ENCODE assay signal across 8 cellular contexts in the genomic region with DNA sequence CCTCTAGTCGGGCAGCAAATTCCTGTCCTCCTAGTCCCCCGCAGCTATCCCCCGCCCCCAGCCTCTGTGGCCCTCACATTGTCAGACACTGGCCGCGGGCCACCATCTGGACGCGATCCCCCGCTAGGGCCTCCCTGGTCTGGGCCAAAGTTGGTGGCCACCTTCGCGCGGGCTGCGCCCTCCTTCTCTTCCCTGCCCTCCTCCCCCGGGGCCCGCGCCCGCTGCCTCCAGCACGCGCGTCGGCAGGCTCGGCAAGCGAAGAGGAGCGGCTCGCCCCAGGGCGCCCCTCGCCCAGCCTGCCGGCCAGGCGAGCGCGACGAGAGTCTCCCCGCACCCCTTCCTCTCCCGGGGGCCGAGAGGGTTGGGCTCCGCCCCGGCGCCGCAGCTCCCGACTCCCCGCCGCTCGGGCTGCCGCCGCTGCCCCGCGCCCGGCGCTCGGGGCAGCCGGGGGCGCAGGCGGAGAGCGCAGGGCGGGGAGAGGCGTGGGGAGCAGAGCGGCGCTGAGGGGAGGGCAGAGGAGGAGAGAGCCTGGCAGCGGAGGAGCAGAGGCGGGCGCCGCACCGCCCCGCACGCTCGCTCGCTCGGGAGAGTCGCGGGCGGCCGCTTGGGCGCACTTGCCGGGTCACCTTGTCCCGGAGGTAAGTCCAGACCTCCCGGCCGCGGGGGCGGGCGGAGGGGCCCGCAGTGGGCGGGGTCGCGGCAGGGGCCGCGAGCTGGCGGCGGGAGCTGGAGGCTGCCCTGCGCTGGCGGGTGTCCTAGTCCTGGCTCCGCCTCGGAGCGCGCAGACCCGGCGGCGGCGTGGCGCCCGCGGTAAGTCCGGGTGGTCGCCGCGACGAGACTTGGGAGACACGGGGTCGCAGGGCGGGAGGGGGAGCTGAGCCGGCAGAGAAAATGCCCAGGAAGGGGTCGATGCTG. TPM values are rescaled to one million over a fixed set of nuclear protein-coding genes. Genes with fewer than 3 reads are reported as not detected.
A peak's percentile ranks its signal among the peaks of the same experiment; 100 is the strongest.
DNase-seq lines count a peak whose midpoint lies in the region; ATAC-seq and TF ChIP-seq lines count a peak whose summit lies in the region.

SYNDIG1 (plus strand) TSS at position 514 of the 915 bp plus-strand sequence. CDS start 73,469 bp downstream, outside the sequence.

- H3F3A ChIP-seq in GM23338 (replicated peaks; ENCODE audit: low read depth) = no peaks in the 10 kb centered on the region

- H3K36me3 ChIP-seq in GM23338 (ENCODE audit: insufficient read depth) (no peaks in the 10 kb centered on the region), iPS-15b (ENCODE audit: control insufficient read depth, insufficient read depth, low read length) (no peaks in the 10 kb centered on the region), skeletal muscle tissue (ENCODE audit: control insufficient read depth in 3 of 3, insufficient read depth in 3 of 3, low read length in 3 of 3) (no peaks in the 10 kb centered on the region)

- ATAC-seq in GM23338 = peak; percentile 61
- ATAC-seq in activated naive CD8-positive, alpha-beta T cell treated with anti-CD3 and anti-CD28 coated beads, Interleukin-2, amount 10 ng/mL, durations not matched to agents 7 days and 5 days (ENCODE audit: low read depth) = no peak

- H2AFZ ChIP-seq in GM23338 = peak within 1 kb of the TSS; percentile 96

- no peaks in the 10 kb centered on the region for H3K9me3 Mint-ChIP-seq in GM23338
- no peaks in the 10 kb centered on the region for H3K9me3 Mint-ChIP-seq in activated naive CD8-positive, alpha-beta T cell treated with anti-CD3 and anti-CD28 coated beads, Interleukin-2, amount 10 ng/mL, durations not matched to agents 7 days and 5 days

- peaks cover 8% of the 10 kb centered on the region; the same call in 1 of the 2 replicates for H3K9me2 ChIP-seq in GM23338 (ENCODE audit: insufficient read depth)

- H3K36me3 Mint-ChIP-seq in GM23338 (ENCODE audit: low read depth) = no peaks in the 10 kb centered on the region; the same call in 2 of the 3 replicates
- no peaks in the 10 kb centered on the region for H3K36me3 Mint-ChIP-seq in activated naive CD8-positive, alpha-beta T cell treated with anti-CD3 and anti-CD28 coated beads, Interleukin-2, amount 10 ng/mL, durations not matched to agents 7 days and 5 days

- H4K20me1 ChIP-seq in GM23338 (replicated peaks; ENCODE audit: insufficient read depth) = peaks cover 9% of the 10 kb centered on the region

- H3K9me3 ChIP-seq in iPS-15b (ENCODE audit: control insufficient read depth, insufficient read depth, low read length) (no peaks in the 10 kb centered on the region), skeletal muscle tissue (ENCODE audit: control insufficient read depth in 3 of 3, low read length in 3 of 3) (no peaks in the 10 kb centered on the region)

- H3K9ac ChIP-seq in iPS-15b (ENCODE audit: low read depth, low read length) (peak within 1 kb of the TSS; percentile 58), skeletal muscle tissue (ENCODE audit: low read depth in 1 of 3, low read length in 3 of 3) (no peak within 1 kb of the TSS)

- in situ Hi-C loops in ACHN (cut with HindIII; ENCODE audit: low pct_ligation_motif_present, low pct_unique_long_range_greater_than_20kb, low sequenced_read_pairs) = no loop called here

- H3K27ac ChIP-seq in GM23338 (ENCODE audit: low read depth) = no peak within 1 kb of the TSS
- H3K27ac ChIP-seq in skeletal muscle tissue (ENCODE audit: low read depth, low read length) = no peak within 1 kb of the TSS

- H3K4me2 ChIP-seq in GM23338 = peak within 1 kb of the TSS; percentile 100

- H3K4me1 Mint-ChIP-seq in GM23338 = peaks cover 37% of the 10 kb centered on the region
- peaks cover 3% of the 10 kb centered on the region for H3K4me1 Mint-ChIP-seq in activated naive CD8-positive, alpha-beta T cell treated with anti-CD3 and anti-CD28 coated beads, Interleukin-2, amount 10 ng/mL, durations not matched to agents 7 days and 5 days

- H3K27me3 ChIP-seq in GM23338 (ENCODE audit: insufficient read depth) = peaks cover 83% of the 10 kb centered on the region
- H3K27me3 ChIP-seq in iPS-15b (ENCODE audit: control insufficient read depth, insufficient read depth, low read length) = peaks cover 79% of the 10 kb centered on the region
- peaks cover 42 to 49% (median 44%) of the 10 kb centered on the region in 3 donors for H3K27me3 ChIP-seq in skeletal muscle tissue (ENCODE audit: control insufficient read depth in 3 of 3, insufficient read depth in 3 of 3, low read length in 3 of 3)

- H3K79me2 ChIP-seq in GM23338 (replicated peaks; ENCODE audit: insufficient read depth) = peaks cover 27% of the 10 kb centered on the region

- no peak for TF ChIP-seq CTCF in GM23338 (conservative IDR thresholded peaks at IDR 0.05; ENCODE audit: low read depth in 2 of 2)

- DNase-seq in GM23338 (ENCODE audit: low spot score) (peak; percentile 84), H4 (ENCODE audit: low spot score) (no peak), ACHN (no peak), NCI-H187 treated with DMSO at 0.1 percent for 48 hours (lab: John Stamatoyannopoulos, UW) (no peak)
- no peak for DNase-seq in activated naive CD8-positive, alpha-beta T cell treated with anti-CD3 and anti-CD28 coated beads, Interleukin-2, amount 10 ng/mL, durations not matched to agents 7 days and 5 days
- no peak for DNase-seq in activated CD4-positive, alpha-beta T cell treated with anti-CD3 and anti-CD28 coated beads, Interleukin-2, amount 50 U/mL, for 1 hour

- H3K4me3 ChIP-seq in GM23338 (peak within 1 kb of the TSS; percentile 91), iPS-15b (ENCODE audit: low read depth, low read length) (peak within 1 kb of the TSS; percentile 58), skeletal muscle tissue (ENCODE audit: low read length in 3 of 3) (peak within 1 kb of the TSS; percentile 27 to 38 (median 35))

- no peak within 1 kb of the TSS for H3K27ac Mint-ChIP-seq in GM23338
- H3K27ac Mint-ChIP-seq in activated naive CD8-positive, alpha-beta T cell treated with anti-CD3 and anti-CD28 coated beads, Interleukin-2, amount 10 ng/mL, durations not matched to agents 7 days and 5 days = no peak within 1 kb of the TSS

- POLR2A ChIA-PET in activated naive CD8-positive, alpha-beta T cell treated with anti-CD3 and anti-CD28 coated beads, Interleukin-2, amount 10 ng/mL, durations not matched to agents 7 days and 5 days (lab: Charles Lee) = no interaction called here

- H3K4me1 ChIP-seq in GM23338 (ENCODE audit: insufficient read depth) = peaks cover 28% of the 10 kb centered on the region
- peaks cover 11% of the 10 kb centered on the region for H3K4me1 ChIP-seq in iPS-15b (ENCODE audit: control insufficient read depth, insufficient read depth, low read length)
- H3K4me1 ChIP-seq in skeletal muscle tissue (ENCODE audit: control insufficient read depth in 3 of 3, insufficient read depth in 3 of 3, low read length in 3 of 3) = peaks cover 10 to 13% (median 12%) of the 10 kb centered on the region in 3 donors

- peaks cover 51% of the 10 kb centered on the region for H3K27me3 Mint-ChIP-seq in GM23338 (ENCODE audit: insufficient read depth, low read depth, poor library complexity)
- H3K27me3 Mint-ChIP-seq in activated naive CD8-positive, alpha-beta T cell treated with anti-CD3 and anti-CD28 coated beads, Interleukin-2, amount 10 ng/mL, durations not matched to agents 7 days and 5 days = peaks cover 67% of the 10 kb centered on the region

- H3K4me3 Mint-ChIP-seq in GM23338 = peak within 1 kb of the TSS; percentile 93
- H3K4me3 Mint-ChIP-seq in activated naive CD8-positive, alpha-beta T cell treated with anti-CD3 and anti-CD28 coated beads, Interleukin-2, amount 10 ng/mL, durations not matched to agents 7 days and 5 days = peak within 1 kb of the TSS; percentile 50

TF ChIP-seq in GM23338, 12 proteins besides CTCF, POLR2A, EP300 and RAD21 (continues in another document):
- peak; percentile 31; the same call in 1 of the 2 replicates for TF ChIP-seq POLR2AphosphoS5 (IDR thresholded peaks at IDR 0.05; ENCODE audit: low read depth)

RNA-seq across cellular contexts. Expression of gene SYNDIG1, which starts in this region (rescaled TPM):
- total RNA-seq in GM23338 (2014; rRNA removed; shearing (Covaris generic)) = 4.8 and 7.4 TPM in 2 replicates
- polyA plus RNA-seq in GM23338 (2016; fragmentation: Nextera tagmentation; extraction: Ambion mirVana) = 2.8 and 3.0 TPM in 2 replicates
- total RNA-seq in activated naive CD8-positive, alpha-beta T cell treated with anti-CD3 and anti-CD28 coated beads, Interleukin-2, amount 10 ng/mL, durations not matched to agents 7 days and 5 days = not detected
- total RNA-seq in skeletal muscle tissue = 2.6 TPM
- total RNA-seq in H4 (2014; rRNA removed; shearing (Covaris generic)) = 0.47 and 0.77 TPM in 2 replicates

Comparison
In these comparisons a context has a peak if more than half of its experiments do, and no peak if none do; other contexts are left out.
1. H3K4me3 ChIP-seq: peak in every context shown above with its lines; median percentile 91 in GM23338; 58 in iPS-15b; 35 in skeletal muscle tissue.